In genomic region chr1:151510957-151511635, GRCh38 we compare ENCODE assay signal across 8 cellular contexts.
DNase-seq lines count a peak whose midpoint lies in the region; ATAC-seq and TF ChIP-seq lines count a peak whose summit lies in the region.

Gene CGN, plus strand, starts transcription at chr1:151511387. Its CDS starts 7,133 bp downstream, at chr1:151518520.

- TF ChIP-seq CTCF in AG09319 (IDR thresholded peaks at IDR 0.05; ENCODE audit: low read depth, low read length): no peak
- TF ChIP-seq CTCF in HL-60 (IDR thresholded peaks at IDR 0.05; ENCODE audit: insufficient read depth, low read length): no peak

- peak; percentile 79 for ATAC-seq in GM19328 (IDR thresholded peaks at IDR 0.05; ENCODE audit: unreplicated experiment)

- peaks cover 4% of the 10 kb centered on the region for H3K27me3 ChIP-seq in HL-60 (ENCODE audit: insufficient read depth, poor library complexity, severe bottlenecking)

- peak; percentile 14 for DNase-seq in AG09319 (ENCODE audit: extremely low read depth, low read depth)
- peak; percentile 61 to 64 for DNase-seq in HL-60 (ENCODE audit: low read depth in 1 of 2, low spot score in 1 of 2)
- peak; percentile 93 for DNase-seq in NCI-H82 treated with DMSO at 0.1 percent for 48 hours (lab: John Stamatoyannopoulos, UW; ENCODE audit: unreplicated experiment)
- peak; percentile 68 to 80 for DNase-seq in activated CD8-positive, alpha-beta memory T cell treated with anti-CD3 and anti-CD28 coated beads for 1 hour (ENCODE audit: extremely low read depth in 1 of 2, low read depth in 1 of 2)
- DNase-seq in effector CD4-positive, alpha-beta T cell: peak; percentile 82
- DNase-seq in medulla oblongata (ENCODE audit: extremely low spot score): peak; percentile 97
- peak; percentile 70 to 84 (median 75) for DNase-seq in stimulated activated CD4-positive, alpha-beta T cell treated with anti-CD3 and anti-CD28 coated beads, TNF-alpha, amount 100 ng/mL, for 24 hours (ENCODE audit: low read depth in 3 of 3)

- peak within 1 kb of the TSS; percentile 58 for H3K4me3 ChIP-seq in HL-60 (replicated peaks; ENCODE audit: insufficient read depth, low read length)

- H3K27ac ChIP-seq in HL-60 (replicated peaks): no peak within 1 kb of the TSS

Comparison
In these comparisons a context has a peak if more than half of its experiments do, and no peak if none do; other contexts are left out.
1. DNase-seq: peak in every context shown above with its lines; median percentile 97 in medulla oblongata; 93 in NCI-H82 treated with DMSO at 0.1 percent for 48 hours; 82 in effector CD4-positive, alpha-beta T cell; 75 in stimulated activated CD4-positive, alpha-beta T cell treated with anti-CD3 and anti-CD28 coated beads, TNF-alpha, amount 100 ng/mL, for 24 hours; 74 in activated CD8-positive, alpha-beta memory T cell treated with anti-CD3 and anti-CD28 coated beads for 1 hour; 62 in HL-60; 14 in AG09319.